ENCODE assay signal across 23 cellular contexts in the genomic region with DNA sequence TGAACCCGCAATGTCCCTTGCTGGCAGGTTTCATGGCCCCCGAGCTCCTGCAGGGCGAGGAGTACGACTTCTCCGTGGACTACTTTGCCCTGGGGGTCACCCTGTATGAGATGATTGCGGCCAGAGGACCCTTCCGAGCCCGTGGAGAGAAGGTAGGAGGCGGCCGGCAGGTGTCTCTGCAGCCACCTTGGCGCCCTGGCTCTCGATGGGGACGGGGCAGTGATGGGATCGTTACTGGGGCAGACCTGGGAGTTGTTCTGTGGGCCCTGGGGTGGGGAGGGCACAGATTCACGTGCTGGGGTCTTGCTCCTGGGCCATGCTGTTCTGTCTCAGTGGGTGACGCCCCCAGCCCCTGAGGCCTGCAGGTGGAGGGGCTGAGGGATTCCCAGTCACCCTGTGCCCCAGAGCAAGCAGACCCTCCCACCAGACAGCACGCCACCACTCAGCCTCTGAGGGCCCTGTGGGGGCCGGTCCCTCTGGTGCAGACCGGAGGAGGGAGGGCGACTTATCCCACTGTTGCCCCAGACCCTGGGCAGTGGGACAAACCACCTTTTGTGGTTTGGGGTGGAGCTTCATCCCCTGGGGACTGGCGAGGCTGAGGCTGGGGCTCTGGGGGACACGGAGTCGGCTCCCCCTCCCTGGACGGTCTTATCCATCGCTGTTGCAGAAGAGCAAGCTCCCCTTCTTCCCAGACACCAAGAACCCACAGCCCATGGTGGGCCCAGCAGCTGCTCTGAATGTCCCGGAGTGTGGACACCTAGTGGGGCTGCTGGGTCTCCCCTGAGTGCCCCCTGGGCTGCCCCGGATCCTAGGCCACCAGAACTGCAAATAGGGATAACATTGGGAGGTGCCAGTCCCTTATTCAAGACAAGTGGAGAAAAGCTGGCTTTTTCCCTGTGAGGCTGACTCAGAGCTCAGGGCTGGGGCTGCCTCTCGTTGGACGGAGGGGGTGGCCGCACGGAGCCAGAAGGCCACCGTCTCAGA. TPM values are rescaled to one million over a fixed set of nuclear protein-coding genes. Genes with fewer than 3 reads are reported as not detected.
DNase-seq lines count a peak whose midpoint lies in the region; FAIRE-seq and TF ChIP-seq lines count a peak whose summit lies in the region.
"Had no signal": no experiment of that assay in that cellular context is flagged by ENCODE, and none has a peak within 500 bp of the region (broad histone marks: within the 10 kb centered on the region; RNA-seq: fewer than 3 reads in every experiment).

No MANE protein-coding gene starts in this region.

- H3K36me3 ChIP-seq in BLaER1, result no peaks in the 10 kb centered on the region
- no peaks in the 10 kb centered on the region for H3K36me3 ChIP-seq in KMS-11 (ENCODE audit: insufficient read depth)
- no peaks in the 10 kb centered on the region for H3K36me3 ChIP-seq in kidney (ENCODE audit: control insufficient read depth in 1 of 2, insufficient read depth in 2 of 2, low read length in 2 of 2)
- no peaks in the 10 kb centered on the region for H3K36me3 ChIP-seq in testis (ENCODE audit: low read depth, missing control alignments)
- H3K36me3 ChIP-seq: SJCRH30 had no signal

- TF ChIP-seq POLR2A in testis (IDR thresholded peaks at IDR 0.05), result no peak

- H4K20me1 ChIP-seq in BLaER1, result peaks cover 19% of the 10 kb centered on the region; the same call in 1 of the 2 replicates
- no peaks in the 10 kb centered on the region for H4K20me1 ChIP-seq in KMS-11 (ENCODE audit: insufficient read depth)

- peak; percentile 61 for DNase-seq in kidney
- DNase-seq in RKO (ENCODE audit: low spot score), result no peak
- no peak for DNase-seq in activated naive CD4-positive, alpha-beta T cell treated with Interleukin-2 at 50 U/mL for 16 hours
- no peak for DNase-seq in MCF 10A (ENCODE audit: unreplicated experiment)
- DNase-seq in testis, result no peak
- DNase-seq: CD8-positive, alpha-beta T cell; DMS53; GM23248; IMR-90; Karpas-422; NCI-H1417; NCI-H187 treated with DMSO at 0.1 percent for 48 hours; NCI-H226; NCI-H524; NCI-H82; PC-3; SJCRH30 had no signal

- POLR2A ChIA-PET in MCF 10A (lab: Yijun Ruan, JAX), result no interaction called here

- intact Hi-C loops in kidney (cut with DNase I), result no loop called here
- intact Hi-C loops in MCF 10A (cut with micrococcal nuclease), result no loop called here
- intact Hi-C loops in testis (cut with DNase I; ENCODE audit: low total_unique reads), result no loop called here

- no peaks in the 10 kb centered on the region for H3K79me2 ChIP-seq in KMS-11 (ENCODE audit: insufficient read depth, low read depth)

- no peak overlapping the region for H3K27ac Mint-ChIP-seq in MCF 10A (ENCODE audit: low read depth, unreplicated experiment)
- H3K27ac Mint-ChIP-seq: CD8-positive, alpha-beta T cell had no signal

- peaks cover 9% of the 10 kb centered on the region for H3K4me1 Mint-ChIP-seq in MCF 10A (ENCODE audit: insufficient read depth, unreplicated experiment)

- WGBS in testis, 2 donors, result 89 to 93% methylated on average over 3 to 32 of the region's 32 CpGs

- no peak overlapping the region for H3K4me3 Mint-ChIP-seq in MCF 10A (ENCODE audit: unreplicated experiment)
- H3K4me3 Mint-ChIP-seq: CD8-positive, alpha-beta T cell had no signal

- H3K27ac ChIP-seq in 22Rv1 (no peak overlapping the region), BLaER1 (no peak overlapping the region), KMS-11 (no peak overlapping the region), kidney (ENCODE audit: low read depth in 2 of 2, low read length in 2 of 2) (no peak overlapping the region), testis (no peak overlapping the region)
- H3K27ac ChIP-seq: GM23248, RWPE1, SJCRH30 had no signal

- H3K9me3 Mint-ChIP-seq in MCF 10A (ENCODE audit: unreplicated experiment), result no peaks in the 10 kb centered on the region
- H3K9me3 Mint-ChIP-seq: CD8-positive, alpha-beta T cell had no signal

- no peak for FAIRE-seq in kidney (lab: Jason Lieb, UNC)
- FAIRE-seq: GM12891, GM19239 had no signal

- BruUV-seq in MCF 10A (replicated peaks; lab: Mats Ljungman, UMichigan), result no TSS peak

- peaks cover 29% of the 10 kb centered on the region for H3K27me3 Mint-ChIP-seq in MCF 10A (ENCODE audit: insufficient read depth, unreplicated experiment)

- CTCF ChIA-PET in MCF 10A (lab: Yijun Ruan, JAX), result no interaction called here

- H3K27me3 ChIP-seq in BLaER1 (peaks cover 65% of the 10 kb centered on the region), KMS-11 (ENCODE audit: insufficient read depth, low read depth) (peaks cover 29% of the 10 kb centered on the region), testis (no peaks in the 10 kb centered on the region)
- H3K27me3 ChIP-seq: SJCRH30 had no signal

- H3K9me3 ChIP-seq in BLaER1 (peaks cover 20% of the 10 kb centered on the region), kidney (ENCODE audit: control insufficient read depth in 1 of 2, low read length in 2 of 2) (peaks cover 0 to 5% of the 10 kb centered on the region in 2 donors), testis (no peaks in the 10 kb centered on the region)
- H3K9me3 ChIP-seq: SJCRH30 had no signal

- no peak overlapping the region for H2AFZ ChIP-seq in KMS-11 (ENCODE audit: low read depth)
- H2AFZ ChIP-seq: GM23248 had no signal

- H3K4me1 ChIP-seq in BLaER1, result peaks cover 54% of the 10 kb centered on the region
- H3K4me1 ChIP-seq in KMS-11 (ENCODE audit: low read depth, poor library complexity, severe bottlenecking), result no peaks in the 10 kb centered on the region
- H3K4me1 ChIP-seq in kidney (ENCODE audit: control insufficient read depth in 1 of 2, insufficient read depth in 1 of 2, low read depth in 1 of 2, low read length in 2 of 2), result no peaks in the 10 kb centered on the region
- H3K4me1 ChIP-seq in testis, result no peaks in the 10 kb centered on the region
- H3K4me1 ChIP-seq: SJCRH30 had no signal

- H3K9ac ChIP-seq in BLaER1 (no peak overlapping the region), KMS-11 (no peak overlapping the region), kidney (ENCODE audit: low read length in 2 of 2) (no peak overlapping the region)
- H3K9ac ChIP-seq: GM23248 had no signal

- H3K4me2 ChIP-seq in BLaER1, result peak overlapping the region; percentile 67
- no peak overlapping the region for H3K4me2 ChIP-seq in KMS-11

- TF ChIP-seq CTCF in 22Rv1 (IDR thresholded peaks at IDR 0.05) (peak; percentile 39), KMS-11 (conservative IDR thresholded peaks at IDR 0.05; ENCODE audit: low read depth, low read length) (peak; percentile 24; the same call in 1 of the 2 replicates), kidney (IDR thresholded peaks at IDR 0.05; ENCODE audit: borderline replicate concordance, extremely low read depth, insufficient read depth) (no peak), MCF 10A (IDR thresholded peaks at IDR 0.05; ENCODE audit: unreplicated experiment) (no peak), testis (IDR thresholded peaks at IDR 0.05) (no peak)

- no peaks in the 10 kb centered on the region for H3K36me3 Mint-ChIP-seq in MCF 10A (ENCODE audit: insufficient read depth, unreplicated experiment)
- H3K36me3 Mint-ChIP-seq: CD8-positive, alpha-beta T cell had no signal

- H3K4me3 ChIP-seq in BLaER1 (no peak overlapping the region), KMS-11 (IDR thresholded peaks at IDR 0.05; ENCODE audit: insufficient read depth, low read depth, low read length) (no peak overlapping the region), kidney (ENCODE audit: low read length in 2 of 2) (no peak overlapping the region), testis (no peak overlapping the region)
- H3K4me3 ChIP-seq: GM23248, SJCRH30 had no signal

RNA-seq across cellular contexts. Expression of a gene that starts 27.5 kb away (rescaled TPM):
- total RNA-seq in kidney, result 29.3 TPM
- 11.9 TPM for polyA plus RNA-seq in kidney (ENCODE audit: insufficient read depth, low read depth, low replicate concordance)
- total RNA-seq in MCF 10A (2022), result 7.0 and 15.8 TPM in 2 replicates
- 10 to 100 TPM in 1 of 2 donors, 1 to 10 TPM in 1; 6.9 to 10.9 TPM for total RNA-seq in testis
- polyA plus RNA-seq in testis (ENCODE audit: insufficient read depth, low read depth, low replicate concordance), result 7.5 TPM
- total RNA-seq: GM23248, SJCRH30 had no signal

Comparison
In these comparisons a context has a peak if more than half of its experiments do, and no peak if none do; other contexts are left out.
1. CTCF ChIP-seq: peak in 22Rv1 (single experiment) and KMS-11 (single experiment); none in kidney (single experiment), MCF 10A (single experiment) and testis (0 of 3).